Comparison of ENCODE assay signal across 8 cellular contexts in genomic region chr1:84303154-84303830, GRCh38. TPM values are rescaled to one million over a fixed set of nuclear protein-coding genes. Genes with fewer than 3 reads are reported as not detected.
DNase-seq lines count a peak whose midpoint lies in the region; ATAC-seq and TF ChIP-seq lines count a peak whose summit lies in the region.

No MANE protein-coding gene starts in this region.

- H3K4me1 ChIP-seq in cardiac muscle cell (ENCODE audit: low read depth) = peaks cover 60% of the 10 kb centered on the region
- peaks cover 38% of the 10 kb centered on the region for H3K4me1 ChIP-seq in iPS-18a (ENCODE audit: control insufficient read depth, low read depth, low read length)
- peaks cover 14% of the 10 kb centered on the region for H3K4me1 ChIP-seq in stomach smooth muscle (ENCODE audit: control insufficient read depth, insufficient read depth, low read length)

- peaks cover 20% of the 10 kb centered on the region for H3K4me1 Mint-ChIP-seq in T-helper 17 cell

- ATAC-seq in Right ventricle myocardium inferior (no peak), T-helper 17 cell (no peak)

- peak overlapping the region; percentile 9 for H3K27ac Mint-ChIP-seq in T-helper 17 cell

- intact Hi-C loops in Right ventricle myocardium inferior (cut with DNase I) = loop anchor here (5.0 kb wide), 1 partner anchor 74 kb away; no protein-coding TSS in a partner anchor

- H3K36me3 Mint-ChIP-seq in T-helper 17 cell (ENCODE audit: low read depth) = peaks cover 3% of the 10 kb centered on the region

- DNase-seq in cardiac muscle cell (ENCODE audit: low read depth in 1 of 2, low spot score in 1 of 2) (peak; percentile 8 to 26), Right ventricle myocardium inferior (ENCODE audit: missing footprints) (no peak), T-helper 17 cell (no peak), germinal center (ENCODE audit: low spot score) (no peak), H7 (no peak), NCI-H524 treated with DMSO at 0.1 percent for 48 hours (lab: John Stamatoyannopoulos, UW) (no peak)

- no peaks in the 10 kb centered on the region for H3K27me3 ChIP-seq in cardiac muscle cell
- H3K27me3 ChIP-seq in iPS-18a (ENCODE audit: control insufficient read depth, insufficient read depth, low read length) = no peaks in the 10 kb centered on the region
- H3K27me3 ChIP-seq in stomach smooth muscle (ENCODE audit: control insufficient read depth in 1 of 2, insufficient read depth in 2 of 2, low read length in 2 of 2) = no peaks in the 10 kb centered on the region
- no peaks in the 10 kb centered on the region; the same call in 1 of the 2 replicates for H3K27me3 ChIP-seq in H7 (ENCODE audit: control insufficient read depth, insufficient read depth, low read length)

- H3K36me3 ChIP-seq in cardiac muscle cell (no peaks in the 10 kb centered on the region), iPS-18a (ENCODE audit: control insufficient read depth, low read depth, low read length) (no peaks in the 10 kb centered on the region), stomach smooth muscle (ENCODE audit: control insufficient read depth in 2 of 2, insufficient read depth in 2 of 2, low read length in 2 of 2) (no peaks in the 10 kb centered on the region), H7 (replicated peaks; ENCODE audit: control insufficient read depth, insufficient read depth, low read length) (no peaks in the 10 kb centered on the region)

- H3K9me3 ChIP-seq in cardiac muscle cell (ENCODE audit: low read depth) (no peaks in the 10 kb centered on the region), T-helper 17 cell (ENCODE audit: control insufficient read depth, low read length, poor library complexity, severe bottlenecking) (no peaks in the 10 kb centered on the region), iPS-18a (ENCODE audit: control insufficient read depth, low read depth, low read length) (no peaks in the 10 kb centered on the region), stomach smooth muscle (ENCODE audit: control insufficient read depth in 2 of 2, low read length in 2 of 2) (no peaks in the 10 kb centered on the region)

- H3K9ac ChIP-seq in iPS-18a (ENCODE audit: low read length) = peak overlapping the region; percentile 0
- peak overlapping the region; percentile 50 to 73 for H3K9ac ChIP-seq in stomach smooth muscle (ENCODE audit: low read length in 2 of 2)

- no peaks in the 10 kb centered on the region for H3K27me3 Mint-ChIP-seq in T-helper 17 cell

- TF ChIP-seq CTCF in cardiac muscle cell (IDR thresholded peaks at IDR 0.05; ENCODE audit: low read depth, low read length) = no peak

- H3K27ac ChIP-seq in cardiac muscle cell = peak overlapping the region; percentile 90
- H3K27ac ChIP-seq in iPS-18a (ENCODE audit: low read length) = no peak overlapping the region
- H3K27ac ChIP-seq in stomach smooth muscle (ENCODE audit: low read length) = peak overlapping the region; percentile 69

- peak overlapping the region; percentile 74 for H3K4me3 Mint-ChIP-seq in T-helper 17 cell

- H3K4me3 ChIP-seq in cardiac muscle cell (peak overlapping the region; percentile 22), iPS-18a (ENCODE audit: low read length) (peak overlapping the region; percentile 27), stomach smooth muscle (ENCODE audit: low read length in 2 of 2) (peak overlapping the region; percentile 66), H7 (ENCODE audit: insufficient read depth, low read depth, low read length) (no peak overlapping the region)

RNA-seq across cellular contexts. Expression of gene SAMD13, which starts 1.8 kb away (rescaled TPM):
- total RNA-seq in cardiac muscle cell (1.7 and 2.5 TPM in 2 replicates), Right ventricle myocardium inferior (1.5 TPM), T-helper 17 cell (not detected)
- polyA plus RNA-seq in cardiac muscle cell = 4.9 and 6.1 TPM in 2 replicates
- total RNA-seq in H7 (2014; rRNA removed; shearing (Covaris generic)) = 2.1 and 3.1 TPM in 2 replicates

Comparison
In these comparisons a context has a peak if more than half of its experiments do, and no peak if none do; other contexts are left out.
1. DNase-seq: peak in cardiac muscle cell (2 of 2); none in Right ventricle myocardium inferior (single experiment), T-helper 17 cell (0 of 3), germinal center (single experiment), H7 (single experiment) and NCI-H524 treated with DMSO at 0.1 percent for 48 hours (single experiment).